22 cellular contexts compared by ENCODE assay signal in the genomic region with DNA sequence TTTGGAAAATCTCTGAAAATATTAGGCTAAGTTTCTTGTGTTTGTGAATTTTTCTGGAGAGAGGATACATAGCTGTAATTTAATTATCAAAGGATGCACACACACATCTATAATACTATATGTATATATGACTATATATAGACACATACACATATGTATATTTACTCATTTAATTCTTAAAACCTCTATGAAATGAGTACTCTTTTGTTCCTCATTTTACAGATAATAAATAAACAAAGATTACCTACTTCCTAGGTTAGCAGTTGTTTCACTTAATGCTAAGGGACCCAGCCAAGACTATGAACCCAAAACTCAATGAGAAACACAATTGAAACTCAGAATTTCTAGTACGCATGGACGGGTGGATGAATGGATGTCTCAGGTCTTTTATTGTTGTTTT.
DNase-seq lines count a peak whose midpoint lies in the region; ATAC-seq, FAIRE-seq and TF ChIP-seq lines count a peak whose summit lies in the region.
"Had no signal": no experiment of that assay in that cellular context is flagged by ENCODE, and none has a peak within 500 bp of the region (broad histone marks: within the 10 kb centered on the region; RNA-seq: fewer than 3 reads in every experiment).

No MANE protein-coding gene starts in this region.

- H3K4me1 ChIP-seq in CD4-positive, alpha-beta memory T cell (ENCODE audit: insufficient read depth, low read length): peaks cover 33% of the 10 kb centered on the region
- peaks cover 0 to 18% (median 16%) of the 10 kb centered on the region in 4 donors for H3K4me1 ChIP-seq in sigmoid colon

- no peaks in the 10 kb centered on the region for H3K27me3 ChIP-seq in CD4-positive, alpha-beta memory T cell (ENCODE audit: insufficient read depth, low read length)
- no peaks in the 10 kb centered on the region for H3K27me3 ChIP-seq in sigmoid colon
- H3K27me3 ChIP-seq: BLaER1, MG63, SJCRH30 had no signal

- CTCF ChIA-PET in CD4-positive, alpha-beta memory T cell (lab: Charles Lee; ENCODE audit: partially characterized antibody): interaction anchor here (1.9 to 2.8 kb wide), 2 partner anchors 11 to 12 kb away, joined by 5 to 20 read pairs; no protein-coding TSS in a partner anchor

- H3K27ac Mint-ChIP-seq in CD4-positive, alpha-beta memory T cell: peak overlapping the region; percentile 3 to 77 (median 42)
- peak overlapping the region; percentile 18 for H3K27ac Mint-ChIP-seq in activated T-helper 17 cell treated with anti-CD3 and anti-CD28 coated beads, Interleukin-2, amount 50 U/mL, for 72 hours
- peak overlapping the region; percentile 1 for H3K27ac Mint-ChIP-seq in stimulated activated effector memory CD8-positive, alpha-beta T cell treated with anti-CD3 and anti-CD28 coated beads, Interleukin-12 subunit alpha, Interleukin-12 subunit beta, amount 100 ng/mL, for 72 hours
- H3K27ac Mint-ChIP-seq: CD8-positive, alpha-beta T cell had no signal

- H3K27ac ChIP-seq in CD4-positive, alpha-beta memory T cell (ENCODE audit: low read depth, low read length): no peak overlapping the region
- no peak overlapping the region for H3K27ac ChIP-seq in sigmoid colon
- H3K27ac ChIP-seq: BLaER1, SJCRH30 had no signal

- no peaks in the 10 kb centered on the region for H3K9me3 Mint-ChIP-seq in CD4-positive, alpha-beta memory T cell
- H3K9me3 Mint-ChIP-seq in activated T-helper 17 cell treated with anti-CD3 and anti-CD28 coated beads, Interleukin-2, amount 50 U/mL, for 72 hours: no peaks in the 10 kb centered on the region
- no peaks in the 10 kb centered on the region for H3K9me3 Mint-ChIP-seq in stimulated activated effector memory CD8-positive, alpha-beta T cell treated with anti-CD3 and anti-CD28 coated beads, Interleukin-12 subunit alpha, Interleukin-12 subunit beta, amount 100 ng/mL, for 72 hours
- H3K9me3 Mint-ChIP-seq: CD8-positive, alpha-beta T cell had no signal

- H3K4me1 Mint-ChIP-seq in CD4-positive, alpha-beta memory T cell: peaks cover 38 to 60% (median 45%) of the 10 kb centered on the region in 4 donors
- H3K4me1 Mint-ChIP-seq in activated T-helper 17 cell treated with anti-CD3 and anti-CD28 coated beads, Interleukin-2, amount 50 U/mL, for 72 hours: peaks cover 30% of the 10 kb centered on the region
- H3K4me1 Mint-ChIP-seq in stimulated activated effector memory CD8-positive, alpha-beta T cell treated with anti-CD3 and anti-CD28 coated beads, Interleukin-12 subunit alpha, Interleukin-12 subunit beta, amount 100 ng/mL, for 72 hours: peaks cover 56% of the 10 kb centered on the region

- no peaks in the 10 kb centered on the region for H3K36me3 ChIP-seq in CD4-positive, alpha-beta memory T cell (ENCODE audit: insufficient read depth, low read length)
- no peaks in the 10 kb centered on the region for H3K36me3 ChIP-seq in sigmoid colon
- H3K36me3 ChIP-seq: MG63, SJCRH30 had no signal

- TF ChIP-seq POLR2A in sigmoid colon (IDR thresholded peaks at IDR 0.05): no peak

- POLR2A ChIA-PET in CD4-positive, alpha-beta memory T cell (lab: Charles Lee; ENCODE audit: partially characterized antibody): interaction anchor here (1.1 to 6.0 kb wide), 4 partner anchors 12 to 23 kb away, joined by 3 to 42 read pairs (median 6); no protein-coding TSS in a partner anchor

- intact Hi-C loops in CD4-positive, alpha-beta memory T cell (cut with micrococcal nuclease): no loop called here
- intact Hi-C loops in sigmoid colon (cut with DNase I): no loop called here

- no peak for TF ChIP-seq EP300 in sigmoid colon (IDR thresholded peaks at IDR 0.05)

- no peak for TF ChIP-seq CTCF in sigmoid colon (IDR thresholded peaks at IDR 0.05)

- no peak overlapping the region for H3K4me3 Mint-ChIP-seq in CD4-positive, alpha-beta memory T cell
- no peak overlapping the region for H3K4me3 Mint-ChIP-seq in activated T-helper 17 cell treated with anti-CD3 and anti-CD28 coated beads, Interleukin-2, amount 50 U/mL, for 72 hours
- H3K4me3 Mint-ChIP-seq in stimulated activated effector memory CD8-positive, alpha-beta T cell treated with anti-CD3 and anti-CD28 coated beads, Interleukin-12 subunit alpha, Interleukin-12 subunit beta, amount 100 ng/mL, for 72 hours: no peak overlapping the region
- H3K4me3 Mint-ChIP-seq: CD8-positive, alpha-beta T cell had no signal

- no peak overlapping the region for H3K4me3 ChIP-seq in CD4-positive, alpha-beta memory T cell (ENCODE audit: low read length in 2 of 2)
- no peak overlapping the region for H3K4me3 ChIP-seq in sigmoid colon
- H3K4me3 ChIP-seq: BLaER1, MG63, SJCRH30 had no signal

- H3K9me3 ChIP-seq in CD4-positive, alpha-beta memory T cell (ENCODE audit: control insufficient read depth in 1 of 2, low read length in 2 of 2): no peaks in the 10 kb centered on the region
- no peaks in the 10 kb centered on the region for H3K9me3 ChIP-seq in sigmoid colon
- H3K9me3 ChIP-seq: BLaER1, SJCRH30 had no signal

- peak; percentile 33 for ATAC-seq in activated T-helper 17 cell treated with anti-CD3 and anti-CD28 coated beads, Interleukin-2, amount 50 U/mL, for 72 hours (replicated peaks)
- no peak for ATAC-seq in stimulated activated effector memory CD8-positive, alpha-beta T cell treated with anti-CD3 and anti-CD28 coated beads, Interleukin-12 subunit alpha, Interleukin-12 subunit beta, amount 100 ng/mL, for 72 hours
- no peak for ATAC-seq in esophagus mucosa
- ATAC-seq in HG02623 (IDR thresholded peaks at IDR 0.05; ENCODE audit: unreplicated experiment): no peak
- ATAC-seq: CD8-positive, alpha-beta T cell had no signal

- peak; percentile 41 for FAIRE-seq in GM18507 (lab: Jason Lieb, UNC)
- FAIRE-seq: H1, RCC 7860 had no signal

- 95 to 97% methylated on average over 2 of the region's 2 CpGs for WGBS in sigmoid colon, 2 donors

- H3K36me3 Mint-ChIP-seq in CD4-positive, alpha-beta memory T cell: peaks cover 17 to 26% of the 10 kb centered on the region in 2 donors
- H3K36me3 Mint-ChIP-seq in activated T-helper 17 cell treated with anti-CD3 and anti-CD28 coated beads, Interleukin-2, amount 50 U/mL, for 72 hours (ENCODE audit: low read depth): peaks cover 87% of the 10 kb centered on the region
- peaks cover 92% of the 10 kb centered on the region for H3K36me3 Mint-ChIP-seq in stimulated activated effector memory CD8-positive, alpha-beta T cell treated with anti-CD3 and anti-CD28 coated beads, Interleukin-12 subunit alpha, Interleukin-12 subunit beta, amount 100 ng/mL, for 72 hours

- H3K27me3 Mint-ChIP-seq in CD4-positive, alpha-beta memory T cell: no peaks in the 10 kb centered on the region
- H3K27me3 Mint-ChIP-seq in activated T-helper 17 cell treated with anti-CD3 and anti-CD28 coated beads, Interleukin-2, amount 50 U/mL, for 72 hours: no peaks in the 10 kb centered on the region

- no peak for DNase-seq in CD4-positive, alpha-beta memory T cell
- DNase-seq in GM18507 (ENCODE audit: extremely low spot score, insufficient read length, low read depth): no peak
- no peak for DNase-seq in stimulated activated effector memory CD8-positive, alpha-beta T cell treated with anti-CD3 and anti-CD28 coated beads, Interleukin-12 subunit alpha, Interleukin-12 subunit beta, amount 100 ng/mL, for 72 hours (ENCODE audit: low spot score in 2 of 2)
- no peak for DNase-seq in sigmoid colon
- DNase-seq: Calu3; CD8-positive, alpha-beta T cell; GDM1; MG63; NCI-H1417; NCI-H1694 treated with DMSO at 0.1 percent for 48 hours; NCI-H2081 treated with DMSO at 0.1 percent for 48 hours; NCI-H2171 treated with DMSO at 0.1 percent for 48 hours; NCI-H524 treated with DMSO at 0.1 percent for 48 hours; NCI-H82; OCI-M1; SJCRH30 had no signal
